23 cellular contexts compared by ENCODE assay signal in the genomic region with DNA sequence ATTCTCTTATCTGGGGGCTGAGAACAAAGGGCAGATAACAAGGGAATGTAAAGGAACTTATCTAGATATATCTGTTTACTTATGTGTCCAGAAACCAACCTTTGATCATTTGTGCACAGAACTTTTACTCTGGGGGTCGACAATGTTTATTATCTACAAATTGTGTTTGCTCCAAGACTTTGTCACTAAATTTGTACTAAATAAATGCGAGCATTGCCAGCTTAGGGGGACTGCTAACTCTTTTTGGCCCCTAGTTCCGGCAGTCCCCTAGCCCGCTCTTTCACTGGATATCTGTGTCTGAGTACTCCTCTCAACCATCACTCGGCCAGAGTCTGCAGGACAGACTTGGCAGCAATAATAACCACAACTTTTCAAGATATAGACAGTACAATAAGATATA.
"Had no signal": no experiment of that assay in that cellular context is flagged by ENCODE, and none has a peak within 500 bp of the region (broad histone marks: within the 10 kb centered on the region; RNA-seq: fewer than 3 reads in every experiment).

No MANE protein-coding gene starts in this region.

- H3K4me3 Mint-ChIP-seq: mesothelial cell of epicardium, naive B cell had no signal

- H3K27ac ChIP-seq: coronary artery, dorsolateral prefrontal cortex, epithelial cell of prostate, esophagus squamous epithelium, foreskin keratinocyte, gastroesophageal sphincter, heart right ventricle, left lung, lower lobe of right lung had no signal

- H3K27me3 ChIP-seq: dorsolateral prefrontal cortex, esophagus squamous epithelium, foreskin keratinocyte, gastroesophageal sphincter, heart right ventricle, left lung had no signal

- H3K4me3 ChIP-seq: coronary artery, dorsolateral prefrontal cortex, esophagus squamous epithelium, gastroesophageal sphincter, heart right ventricle, left lung, lower lobe of right lung, mucosa of descending colon had no signal

- H3K36me3 Mint-ChIP-seq: naive B cell had no signal

- H3K27me3 Mint-ChIP-seq: naive B cell had no signal

- H3K27ac Mint-ChIP-seq: mesothelial cell of epicardium had no signal

- H3K36me3 ChIP-seq: esophagus squamous epithelium, gastroesophageal sphincter, heart right ventricle, left lung, lower lobe of right lung had no signal

- H3K9me3 ChIP-seq: esophagus squamous epithelium, gastroesophageal sphincter, lower lobe of right lung, mucosa of descending colon had no signal

- H3K4me1 Mint-ChIP-seq: mesothelial cell of epicardium, naive B cell had no signal

- DNase-seq: dermis blood vessel endothelial cell; dorsolateral prefrontal cortex; effector CD4-positive, alpha-beta T cell; effector memory CD4-positive, alpha-beta T cell; erythroblast; esophagus squamous epithelium; foreskin keratinocyte; glutamatergic neuron; head of caudate nucleus; heart right ventricle; hippocampal formation; left cardiac atrium; left lung; left ventricle myocardium superior; lower lobe of right lung; mesenchymal stem cell; mucosa of descending colon; naive B cell had no signal

- ATAC-seq: esophagus mucosa, foreskin keratinocyte, gastroesophageal sphincter, heart right ventricle, left cardiac atrium, left lung, left ventricle myocardium superior, lower lobe of right lung, mucosa of descending colon had no signal

- H3K4me1 ChIP-seq: esophagus squamous epithelium, foreskin keratinocyte, gastroesophageal sphincter, heart right ventricle, left lung, lower lobe of right lung had no signal
